ENCODE assay signal across 2 cellular contexts in genomic region chr16:51392651-51393187, GRCh38.
A peak's percentile ranks its signal among the peaks of the same experiment; 100 is the strongest.
TF ChIP-seq lines count a peak whose summit lies in the region.

No MANE protein-coding gene starts in this region.

TF ChIP-seq in GM12878, 131 proteins besides CTCF, POLR2A, EP300 and RAD21:
- TF ChIP-seq PBX3 (IDR thresholded peaks at IDR 0.05; ENCODE audit: insufficient replicate concordance, low read depth, low read length) (peak; percentile 34), IKZF2 (IDR thresholded peaks at IDR 0.05) (no peak)
- TF ChIP-seq, protein P1, sequence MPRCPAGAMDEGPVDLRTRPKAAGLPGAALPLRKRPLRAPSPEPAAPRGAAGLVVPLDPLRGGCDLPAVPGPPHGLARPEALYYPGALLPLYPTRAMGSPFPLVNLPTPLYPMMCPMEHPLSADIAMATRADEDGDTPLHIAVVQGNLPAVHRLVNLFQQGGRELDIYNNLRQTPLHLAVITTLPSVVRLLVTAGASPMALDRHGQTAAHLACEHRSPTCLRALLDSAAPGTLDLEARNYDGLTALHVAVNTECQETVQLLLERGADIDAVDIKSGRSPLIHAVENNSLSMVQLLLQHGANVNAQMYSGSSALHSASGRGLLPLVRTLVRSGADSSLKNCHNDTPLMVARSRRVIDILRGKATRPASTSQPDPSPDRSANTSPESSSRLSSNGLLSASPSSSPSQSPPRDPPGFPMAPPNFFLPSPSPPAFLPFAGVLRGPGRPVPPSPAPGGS (IDR thresholded peaks at IDR 0.05; ENCODE audit: borderline replicate concordance, insufficient read depth, low read depth, low read length, poor library complexity, severe bottlenecking): peak; percentile 65

TF ChIP-seq in HepG2, 621 proteins besides CTCF, POLR2A, EP300 and RAD21:
- TF ChIP-seq ZNF124 (CRISPR knock-in tag; IDR thresholded peaks at IDR 0.05) (no peak), ZNF703 (CRISPR knock-in tag; IDR thresholded peaks at IDR 0.05; ENCODE audit: borderline replicate concordance) (no peak), U2AF1 (optimal IDR thresholded peaks at IDR 0.05; ENCODE audit: low read depth, low read length) (no peak), LRRFIP1 (CRISPR knock-in tag; conservative IDR thresholded peaks at IDR 0.05) (no peak), RBAK (CRISPR knock-in tag; IDR thresholded peaks at IDR 0.05) (no peak), ZNF737 (CRISPR knock-in tag; IDR thresholded peaks at IDR 0.05; ENCODE audit: borderline replicate concordance) (no peak), MAX (IDR thresholded peaks at IDR 0.05) (no peak), ZFY (CRISPR knock-in tag; IDR thresholded peaks at IDR 0.05) (no peak), GMEB1 (CRISPR knock-in tag; IDR thresholded peaks at IDR 0.05; ENCODE audit: borderline replicate concordance) (no peak)
- TF ChIP-seq, protein P2, sequence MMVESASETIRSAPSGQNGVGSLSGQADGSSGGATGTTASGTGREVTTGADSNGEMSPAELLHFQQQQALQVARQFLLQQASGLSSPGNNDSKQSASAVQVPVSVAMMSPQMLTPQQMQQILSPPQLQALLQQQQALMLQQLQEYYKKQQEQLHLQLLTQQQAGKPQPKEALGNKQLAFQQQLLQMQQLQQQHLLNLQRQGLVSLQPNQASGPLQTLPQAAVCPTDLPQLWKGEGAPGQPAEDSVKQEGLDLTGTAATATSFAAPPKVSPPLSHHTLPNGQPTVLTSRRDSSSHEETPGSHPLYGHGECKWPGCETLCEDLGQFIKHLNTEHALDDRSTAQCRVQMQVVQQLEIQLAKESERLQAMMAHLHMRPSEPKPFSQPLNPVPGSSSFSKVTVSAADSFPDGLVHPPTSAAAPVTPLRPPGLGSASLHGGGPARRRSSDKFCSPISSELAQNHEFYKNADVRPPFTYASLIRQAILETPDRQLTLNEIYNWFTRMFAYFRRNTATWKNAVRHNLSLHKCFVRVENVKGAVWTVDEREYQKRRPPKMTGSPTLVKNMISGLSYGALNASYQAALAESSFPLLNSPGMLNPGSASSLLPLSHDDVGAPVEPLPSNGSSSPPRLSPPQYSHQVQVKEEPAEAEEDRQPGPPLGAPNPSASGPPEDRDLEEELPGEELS (CRISPR knock-in tag; IDR thresholded peaks at IDR 0.05): no peak
